16 cellular contexts compared by ENCODE assay signal in the genomic region with DNA sequence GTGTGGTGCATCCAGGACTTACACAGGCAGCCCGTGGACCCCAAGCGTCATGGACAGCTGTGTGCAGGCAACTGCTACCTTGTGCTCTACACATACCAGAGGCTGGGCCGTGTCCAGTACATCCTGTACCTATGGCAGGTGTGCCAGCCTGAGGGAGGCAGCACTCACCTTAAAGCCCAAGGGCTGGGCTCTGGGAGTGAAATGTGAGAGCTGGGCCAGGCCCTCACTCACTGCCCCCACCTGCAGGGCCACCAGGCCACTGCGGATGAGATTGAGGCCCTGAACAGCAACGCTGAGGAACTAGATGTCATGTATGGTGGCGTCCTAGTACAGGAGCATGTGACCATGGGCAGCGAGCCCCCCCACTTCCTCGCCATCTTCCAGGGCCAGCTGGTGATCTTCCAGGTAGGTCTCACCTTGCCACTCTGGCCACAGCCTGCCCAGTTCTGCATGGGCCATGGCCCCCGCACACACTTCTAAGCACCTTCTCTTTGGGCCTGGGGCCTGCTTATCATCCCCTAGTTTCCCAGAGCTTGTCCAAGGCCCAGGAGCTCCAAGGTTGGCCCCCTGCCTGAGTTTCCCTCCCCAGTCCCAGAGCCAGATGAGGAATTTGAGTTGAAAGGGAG. TPM values are rescaled to one million over a fixed set of nuclear protein-coding genes. Genes with fewer than 3 reads are reported as not detected.
A peak's percentile ranks its signal among the peaks of the same experiment; 100 is the strongest.
DNase-seq lines count a peak whose midpoint lies in the region; ATAC-seq and TF ChIP-seq lines count a peak whose summit lies in the region.
"Had no signal": no experiment of that assay in that cellular context is flagged by ENCODE, and none has a peak within 500 bp of the region (broad histone marks: within the 10 kb centered on the region; RNA-seq: fewer than 3 reads in every experiment).

No MANE protein-coding gene starts in this region.

- H3K9me3 ChIP-seq in OCI-LY7 (ENCODE audit: low read length) (no peaks in the 10 kb centered on the region), hepatocyte (ENCODE audit: low read depth) (no peaks in the 10 kb centered on the region)
- H3K9me3 ChIP-seq: HAP-1, tibial nerve had no signal

- H3K36me3 ChIP-seq in OCI-LY7 (ENCODE audit: insufficient read depth, low read length): peaks cover 55% of the 10 kb centered on the region
- no peaks in the 10 kb centered on the region for H3K36me3 ChIP-seq in hepatocyte (replicated peaks; ENCODE audit: insufficient read depth, low read depth)

- H2AFZ ChIP-seq in OCI-LY7 (ENCODE audit: low read length) (no peak overlapping the region), hepatocyte (no peak overlapping the region)

- WGBS in hepatocyte (ENCODE audit: low lambda C conversion rate, missing lambda C conversion rate): 88% methylated on average over 9 of the region's 9 CpGs

- H3K9me3 Mint-ChIP-seq in type B pancreatic cell: no peaks in the 10 kb centered on the region
- H3K9me3 Mint-ChIP-seq: CD8-positive, alpha-beta memory T cell had no signal

- CTCF ChIA-PET in OCI-LY7 (lab: Charles Lee; ENCODE audit: unreplicated experiment): no interaction called here

- no peak overlapping the region for H3K4me2 ChIP-seq in OCI-LY7 (ENCODE audit: low read length)
- H3K4me2 ChIP-seq in hepatocyte: no peak overlapping the region

- no peak overlapping the region for H3K4me3 ChIP-seq in OCI-LY7 (ENCODE audit: low read depth, low read length, poor library complexity, severe bottlenecking)
- H3K4me3 ChIP-seq in hepatocyte: no peak overlapping the region
- H3K4me3 ChIP-seq: HAP-1, tibial nerve had no signal

- H3K27ac Mint-ChIP-seq in type B pancreatic cell: no peak overlapping the region

- no peak overlapping the region for H3K27ac ChIP-seq in OCI-LY7 (ENCODE audit: low read depth, low read length, poor library complexity, severe bottlenecking)
- peak overlapping the region; percentile 98 for H3K27ac ChIP-seq in hepatocyte

- peaks cover 29% of the 10 kb centered on the region for H3K4me1 Mint-ChIP-seq in type B pancreatic cell (ENCODE audit: unreplicated experiment)

- DNase-seq in cardiac septum (ENCODE audit: low spot score) (peak; percentile 73), Right ventricle myocardium superior (no peak), OCI-LY7 (ENCODE audit: low spot score) (no peak), hepatocyte (ENCODE audit: low spot score) (no peak), type B pancreatic cell (ENCODE audit: extremely low spot score, unreplicated experiment) (no peak), GM19238 (ENCODE audit: insufficient read length, low spot score) (no peak), dedifferentiated amniotic fluid mesenchymal stem cell (ENCODE audit: extremely low spot score) (no peak)
- DNase-seq: activated T-cell treated with anti-CD3 and anti-CD28 coated beads, Interleukin-2, amount 50 U/mL, for 48 hours; NCI-H524 treated with DMSO at 0.1 percent for 48 hours; T-helper 2 cell had no signal

- BruUV-seq in OCI-LY7 (replicated peaks; lab: Mats Ljungman, UMichigan): no TSS peak

- H3K27me3 ChIP-seq in hepatocyte: no peaks in the 10 kb centered on the region
- H3K27me3 ChIP-seq: tibial nerve had no signal

- no peak overlapping the region for H3K4me3 Mint-ChIP-seq in type B pancreatic cell
- H3K4me3 Mint-ChIP-seq: CD8-positive, alpha-beta memory T cell had no signal

- ATAC-seq in Right ventricle myocardium superior (ENCODE audit: poor library complexity) (no peak), HG02763 (IDR thresholded peaks at IDR 0.05; ENCODE audit: unreplicated experiment) (no peak)

- no peaks in the 10 kb centered on the region for H3K9me2 ChIP-seq in OCI-LY7 (ENCODE audit: insufficient read depth, low read length)
- no peaks in the 10 kb centered on the region for H3K9me2 ChIP-seq in hepatocyte (replicated peaks; ENCODE audit: insufficient read depth)

- H3K27me3 Mint-ChIP-seq in type B pancreatic cell: no peaks in the 10 kb centered on the region

- peaks cover 11% of the 10 kb centered on the region for H3K36me3 Mint-ChIP-seq in type B pancreatic cell

- no peaks in the 10 kb centered on the region for H4K20me1 ChIP-seq in OCI-LY7 (ENCODE audit: insufficient read depth, low read length)
- no peaks in the 10 kb centered on the region for H4K20me1 ChIP-seq in hepatocyte (ENCODE audit: insufficient read depth, poor library complexity, severe bottlenecking)

- TF ChIP-seq CTCF in OCI-LY7 (conservative IDR thresholded peaks at IDR 0.05; ENCODE audit: low read length): peak; percentile 46
- TF ChIP-seq CTCF in hepatocyte (IDR thresholded peaks at IDR 0.05; ENCODE audit: poor library complexity): peak; percentile 10
- peak; percentile 34 for TF ChIP-seq CTCF in type B pancreatic cell (conservative IDR thresholded peaks at IDR 0.05)

- H3K79me2 ChIP-seq in OCI-LY7 (ENCODE audit: insufficient read depth, low read depth, low read length) (no peaks in the 10 kb centered on the region), hepatocyte (no peaks in the 10 kb centered on the region)

- H3K4me1 ChIP-seq in OCI-LY7 (ENCODE audit: insufficient read depth, low read length, poor library complexity, severe bottlenecking) (peaks cover 19% of the 10 kb centered on the region), hepatocyte (ENCODE audit: insufficient read depth) (peaks cover 39% of the 10 kb centered on the region)
- H3K4me1 ChIP-seq: HAP-1 had no signal

- POLR2A ChIA-PET in OCI-LY7 (lab: Charles Lee): no interaction called here

- intact Hi-C loops in cardiac septum (cut with DNase I): loop anchor here (10.0 kb wide), 1 partner anchor 473 kb away; no protein-coding TSS in a partner anchor
- intact Hi-C loops in Right ventricle myocardium superior (cut with DNase I): no loop called here
- intact Hi-C loops in OCI-LY7 (cut with micrococcal nuclease; ENCODE audit: unreplicated experiment): no loop called here

RNA-seq across cellular contexts. Expression of a gene that starts 11.0 kb away (rescaled TPM):
- total RNA-seq in cardiac septum (2.6 TPM), Right ventricle myocardium superior (4.0 TPM), OCI-LY7 (2022) (13.2 and 13.5 TPM in 2 replicates), hepatocyte (47.0 and 47.4 TPM in 2 replicates), type B pancreatic cell (ENCODE audit: low replicate concordance) (14.2 and 16.9 TPM in 2 replicates)
- 23.5 and 24.5 TPM in 2 replicates for total RNA-seq in OCI-LY7 (2014; rRNA removed; shearing (Covaris generic))
- 39.3 and 39.7 TPM in 2 replicates for polyA plus RNA-seq in hepatocyte
- polyA plus RNA-seq: neural cell had no signal

RNA-seq across cellular contexts. Expression of a gene that starts 27.9 kb away (rescaled TPM):
- total RNA-seq in cardiac septum: 10.1 TPM
- 8.5 TPM for total RNA-seq in Right ventricle myocardium superior
- 5.8 and 10.4 TPM in 2 replicates for total RNA-seq in OCI-LY7 (2014; rRNA removed; shearing (Covaris generic))
- total RNA-seq in OCI-LY7 (2022): 7.7 and 11.8 TPM in 2 replicates
- 17.1 and 22.6 TPM in 2 replicates for total RNA-seq in hepatocyte
- polyA plus RNA-seq in hepatocyte: 21.7 and 24.8 TPM in 2 replicates
- 28.7 and 31.6 TPM in 2 replicates for total RNA-seq in type B pancreatic cell (ENCODE audit: low replicate concordance)

RNA-seq across cellular contexts. Expression of a gene that starts 37.4 kb away (rescaled TPM):
- total RNA-seq in cardiac septum (0.22 TPM), Right ventricle myocardium superior (0.16 TPM), OCI-LY7 (2022) (0.11 TPM in 1 of 2 replicates, not detected in the other), hepatocyte (0.23 and 0.68 TPM in 2 replicates), type B pancreatic cell (ENCODE audit: low replicate concordance) (0.76 and 3.2 TPM in 2 replicates)
- total RNA-seq in OCI-LY7 (2014; rRNA removed; shearing (Covaris generic)): 0.13 TPM in 1 of 2 replicates, not detected in the other
- polyA plus RNA-seq in hepatocyte: 1.5 and 1.6 TPM in 2 replicates
- total RNA-seq: HT1080 had no signal
